Comparison of ENCODE assay signal across 1 cellular context in genomic region chr14:105331575-105332351, GRCh38.
TF ChIP-seq lines count a peak whose summit lies in the region.

No MANE protein-coding gene starts in this region.

TF ChIP-seq in GM12878, 131 proteins besides CTCF, POLR2A, EP300 and RAD21:
- TF ChIP-seq ZNF622 (IDR thresholded peaks at IDR 0.05): no peak
- no peak for TF ChIP-seq PKNOX1 (IDR thresholded peaks at IDR 0.05)
- TF ChIP-seq USF2 (IDR thresholded peaks at IDR 0.05; ENCODE audit: borderline replicate concordance, low read depth, low read length): no peak
- TF ChIP-seq KLF5 (IDR thresholded peaks at IDR 0.05; ENCODE audit: partially characterized antibody): no peak
- no peak for TF ChIP-seq RCOR1 (conservative IDR thresholded peaks at IDR 0.05; ENCODE audit: low read depth, low read length)
- no peak for TF ChIP-seq TARDBP (IDR thresholded peaks at IDR 0.05; ENCODE audit: borderline replicate concordance)
- no peak for TF ChIP-seq SPI1 (IDR thresholded peaks at IDR 0.05; ENCODE audit: borderline replicate concordance, insufficient read depth, low read depth, low read length)
- no peak for TF ChIP-seq CHD1 (IDR thresholded peaks at IDR 0.05; ENCODE audit: low read depth, low read length)
- no peak for TF ChIP-seq NRF1 (conservative IDR thresholded peaks at IDR 0.05; ENCODE audit: low read depth, low read length)
- no peak for TF ChIP-seq CEBPB (IDR thresholded peaks at IDR 0.05; ENCODE audit: borderline replicate concordance in 1 of 2, low read depth in 2 of 2, low read length in 2 of 2)
- TF ChIP-seq DPF2 (IDR thresholded peaks at IDR 0.05): no peak
- TF ChIP-seq SRF (IDR thresholded peaks at IDR 0.05; ENCODE audit: low read depth in 2 of 2, low read length in 2 of 2): no peak
- no peak for TF ChIP-seq PBX3 (IDR thresholded peaks at IDR 0.05; ENCODE audit: insufficient replicate concordance, low read depth, low read length)
